ENCODE assay signal across 19 cellular contexts in genomic region chr17:48155889-48156670, GRCh38. TPM values are rescaled to one million over a fixed set of nuclear protein-coding genes. Genes with fewer than 3 reads are reported as not detected.
A peak's percentile ranks its signal among the peaks of the same experiment; 100 is the strongest.
DNase-seq lines count a peak whose midpoint lies in the region; ATAC-seq and TF ChIP-seq lines count a peak whose summit lies in the region.
"Had no signal": no experiment of that assay in that cellular context is flagged by ENCODE, and none has a peak within 500 bp of the region (broad histone marks: within the 10 kb centered on the region; RNA-seq: fewer than 3 reads in every experiment).

No MANE protein-coding gene starts in this region.

- H3K9me3 Mint-ChIP-seq in CD4-positive, CD25-positive, alpha-beta regulatory T cell, result no peaks in the 10 kb centered on the region
- H3K9me3 Mint-ChIP-seq: activated CD4-positive, alpha-beta T cell treated with anti-CD3 and anti-CD28 coated beads, Interleukin-2, amount 10 ng/mL, durations not matched to agents 24 days and 14 days had no signal

- no peaks in the 10 kb centered on the region for H3K4me1 ChIP-seq in CD4-positive, CD25-positive, alpha-beta regulatory T cell (ENCODE audit: control insufficient read depth, insufficient read depth, low read length, poor library complexity, severe bottlenecking)
- H3K4me1 ChIP-seq in HEK293 (ENCODE audit: control insufficient read depth, insufficient read depth, low read length), result peaks cover 24% of the 10 kb centered on the region
- H3K4me1 ChIP-seq: breast epithelium had no signal

- peaks cover 37% of the 10 kb centered on the region for H3K36me3 Mint-ChIP-seq in CD4-positive, CD25-positive, alpha-beta regulatory T cell

- CTCF ChIA-PET in HEK293 (lab: Yijun Ruan, JAX), result interaction anchor here (0.7 to 2.0 kb wide), 6 partner anchors 104 to 948 kb away, joined by 3 to 6 read pairs (median 4); no protein-coding TSS in a partner anchor

- peak overlapping the region in 2 of 3 donors; percentile 20 to 55 for H3K27ac Mint-ChIP-seq in CD4-positive, CD25-positive, alpha-beta regulatory T cell
- H3K27ac Mint-ChIP-seq: activated CD4-positive, alpha-beta T cell treated with anti-CD3 and anti-CD28 coated beads, Interleukin-2, amount 10 ng/mL, durations not matched to agents 24 days and 14 days had no signal

- no peak for DNase-seq in CD4-positive, CD25-positive, alpha-beta regulatory T cell
- DNase-seq in NCI-H345 treated with DMSO at 0.1 percent for 48 hours (lab: John Stamatoyannopoulos, UW; ENCODE audit: unreplicated experiment) (peak; percentile 37), cerebellum (ENCODE audit: low spot score) (peak; percentile 21), posterior cingulate gyrus (no peak), middle frontal gyrus (ENCODE audit: extremely low spot score, low spot score) (no peak), NCI-H128 (lab: John Stamatoyannopoulos, UW; ENCODE audit: unreplicated experiment) (no peak)
- DNase-seq: activated CD4-positive, alpha-beta T cell treated with anti-CD3 and anti-CD28 coated beads, Interleukin-2, amount 10 ng/mL, durations not matched to agents 24 days and 14 days; activated naive CD4-positive, alpha-beta T cell treated with anti-CD3 and anti-CD28 coated beads, Interleukin-2, amount 50 U/mL, for 16 hours; activated T-cell treated with anti-CD3 and anti-CD28 coated beads for 4 hours; HCEC 1CT; head of caudate nucleus; mesenchymal stem cell; MM.1S; NCI-H524 treated with DMSO at 0.1 percent for 48 hours; right lobe of liver; stimulated activated CD4-positive, alpha-beta T cell treated with anti-CD3 and anti-CD28 coated beads, Interleukin-1b, Interleukin-23, amount 100 ng/mL, for 48 hours had no signal

- no peak for ATAC-seq in CD4-positive, CD25-positive, alpha-beta regulatory T cell (ENCODE audit: low read depth in 2 of 2)
- ATAC-seq in GM18873 (IDR thresholded peaks at IDR 0.05; ENCODE audit: low FRiP score, unreplicated experiment), result no peak
- ATAC-seq: right lobe of liver had no signal

- no peaks in the 10 kb centered on the region for H3K9me3 ChIP-seq in CD4-positive, CD25-positive, alpha-beta regulatory T cell (ENCODE audit: control insufficient read depth in 2 of 2, low read length in 2 of 2)
- H3K9me3 ChIP-seq in HEK293 (ENCODE audit: control insufficient read depth, insufficient read depth, low read depth, low read length), result no peaks in the 10 kb centered on the region
- H3K9me3 ChIP-seq: breast epithelium, right lobe of liver had no signal

- H3K4me3 Mint-ChIP-seq in CD4-positive, CD25-positive, alpha-beta regulatory T cell, result no peak overlapping the region
- H3K4me3 Mint-ChIP-seq: activated CD4-positive, alpha-beta T cell treated with anti-CD3 and anti-CD28 coated beads, Interleukin-2, amount 10 ng/mL, durations not matched to agents 24 days and 14 days had no signal

- intact Hi-C loops in posterior cingulate gyrus (cut with DNase I), result no loop called here

- no peak overlapping the region for H3K27ac ChIP-seq in CD4-positive, CD25-positive, alpha-beta regulatory T cell (ENCODE audit: insufficient read depth, low read length, poor library complexity, severe bottlenecking)
- no peak overlapping the region for H3K27ac ChIP-seq in HEK293 (ENCODE audit: extremely low read depth, low read depth, low read length)
- H3K27ac ChIP-seq: breast epithelium, right lobe of liver had no signal

- peaks cover 72% of the 10 kb centered on the region for H3K36me3 ChIP-seq in CD4-positive, CD25-positive, alpha-beta regulatory T cell (ENCODE audit: control insufficient read depth, insufficient read depth, low read length)
- H3K36me3 ChIP-seq in HEK293 (ENCODE audit: control insufficient read depth in 2 of 2, insufficient read depth in 1 of 2, low read length in 2 of 2), result no peaks in the 10 kb centered on the region
- H3K36me3 ChIP-seq: breast epithelium, right lobe of liver had no signal

- H3K27me3 Mint-ChIP-seq in CD4-positive, CD25-positive, alpha-beta regulatory T cell, result no peaks in the 10 kb centered on the region
- H3K27me3 Mint-ChIP-seq: activated CD4-positive, alpha-beta T cell treated with anti-CD3 and anti-CD28 coated beads, Interleukin-2, amount 10 ng/mL, durations not matched to agents 24 days and 14 days had no signal

- POLR2A ChIA-PET in HEK293 (lab: Yijun Ruan, JAX), result no interaction called here

- peaks cover 0 to 4% (median 0%) of the 10 kb centered on the region in 4 donors for H3K4me1 Mint-ChIP-seq in CD4-positive, CD25-positive, alpha-beta regulatory T cell
- H3K4me1 Mint-ChIP-seq: activated CD4-positive, alpha-beta T cell treated with anti-CD3 and anti-CD28 coated beads, Interleukin-2, amount 10 ng/mL, durations not matched to agents 24 days and 14 days had no signal

- no peaks in the 10 kb centered on the region for H3K27me3 ChIP-seq in CD4-positive, CD25-positive, alpha-beta regulatory T cell (ENCODE audit: control insufficient read depth, insufficient read depth, low read length)
- H3K27me3 ChIP-seq: right lobe of liver had no signal

- no peak for TF ChIP-seq CTCF in HEK293 (tag by site-specific recombination; IDR thresholded peaks at IDR 0.05)

- H3K4me3 ChIP-seq in CD4-positive, CD25-positive, alpha-beta regulatory T cell (ENCODE audit: low read depth, low read length), result no peak overlapping the region
- H3K4me3 ChIP-seq in HEK293 (ENCODE audit: low read depth, low read length), result no peak overlapping the region
- H3K4me3 ChIP-seq: breast epithelium, right lobe of liver had no signal

TF ChIP-seq in HEK293, 187 proteins besides CTCF, POLR2A, EP300 and RAD21:
- TF ChIP-seq ZNF530 (tag by site-specific recombination; IDR thresholded peaks at IDR 0.05; ENCODE audit: low read depth) (no peak), ZNF692 (tag by site-specific recombination; IDR thresholded peaks at IDR 0.05) (no peak)
- TF ChIP-seq, protein P1, sequence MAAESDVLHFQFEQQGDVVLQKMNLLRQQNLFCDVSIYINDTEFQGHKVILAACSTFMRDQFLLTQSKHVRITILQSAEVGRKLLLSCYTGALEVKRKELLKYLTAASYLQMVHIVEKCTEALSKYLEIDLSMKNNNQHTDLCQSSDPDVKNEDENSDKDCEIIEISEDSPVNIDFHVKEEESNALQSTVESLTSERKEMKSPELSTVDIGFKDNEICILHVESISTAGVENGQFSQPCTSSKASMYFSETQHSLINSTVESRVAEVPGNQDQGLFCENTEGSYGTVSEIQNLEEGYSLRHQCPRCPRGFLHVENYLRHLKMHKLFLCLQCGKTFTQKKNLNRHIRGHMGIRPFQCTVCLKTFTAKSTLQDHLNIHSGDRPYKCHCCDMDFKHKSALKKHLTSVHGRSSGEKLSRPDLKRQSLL (tag by site-specific recombination; IDR thresholded peaks at IDR 0.05), result 0 out of 2 replicates have a peak, but pooled peaks have one; percentile 41

RNA-seq across cellular contexts. Expression of gene SNX11, which starts 48.5 kb away (rescaled TPM):
- 15.8 TPM for total RNA-seq in CD4-positive, CD25-positive, alpha-beta regulatory T cell
- 10 to 100 TPM; 15.1 to 22.8 (median 21.7) TPM for polyA plus RNA-seq in CD4-positive, CD25-positive, alpha-beta regulatory T cell
- 8.7 TPM for total RNA-seq in cerebellum

RNA-seq across cellular contexts. Expression of gene CBX1, which starts 54.8 kb away (rescaled TPM):
- total RNA-seq in CD4-positive, CD25-positive, alpha-beta regulatory T cell, result 19.0 TPM
- 10 to 100 TPM; 13.9 to 22.7 (median 15.5) TPM for polyA plus RNA-seq in CD4-positive, CD25-positive, alpha-beta regulatory T cell
- 65.9 TPM for total RNA-seq in cerebellum

Comparison
In these comparisons a context has a peak if more than half of its experiments do, and no peak if none do; other contexts are left out.
1. DNase-seq: peak in NCI-H345 treated with DMSO at 0.1 percent for 48 hours (single experiment) and cerebellum (single experiment); none in CD4-positive, CD25-positive, alpha-beta regulatory T cell (0 of 3), posterior cingulate gyrus (0 of 10), middle frontal gyrus (single experiment) and NCI-H128 (single experiment).